Comparison of ENCODE assay signal across 13 cellular contexts in genomic region chr6:155881845-155882526, GRCh38.
DNase-seq lines count a peak whose midpoint lies in the region; ATAC-seq lines count a peak whose summit lies in the region.
"Had no signal": no experiment of that assay in that cellular context is flagged by ENCODE, and none has a peak within 500 bp of the region (broad histone marks: within the 10 kb centered on the region; RNA-seq: fewer than 3 reads in every experiment).

No MANE protein-coding gene starts in this region.

- no peak overlapping the region for H3K27ac ChIP-seq in substantia nigra (ENCODE audit: low read depth, low read length, poor library complexity, severe bottlenecking)
- H3K27ac ChIP-seq: KMS-11 had no signal

- peak; percentile 1 for DNase-seq in ELR (ENCODE audit: low read depth)
- DNase-seq in activated CD8-positive, alpha-beta T cell treated with anti-CD3 and anti-CD28 coated beads, Interleukin-2, amount 10 ng/mL, durations not matched to agents 7 days and 5 days, result no peak
- DNase-seq in HUDEP-2 (lab: John Stamatoyannopoulos, UW; ENCODE audit: unreplicated experiment in 76 of 76), result no peak
- no peak for DNase-seq in DMS114 treated with DMSO at 0.1 percent for 48 hours (lab: John Stamatoyannopoulos, UW; ENCODE audit: unreplicated experiment)
- no peak for DNase-seq in posterior cingulate gyrus
- DNase-seq in substantia nigra (lab: John Stamatoyannopoulos, UW), result no peak
- DNase-seq: COR-L47, NCI-H510A, T-helper 1 cell had no signal

- H3K9me3 Mint-ChIP-seq in activated CD8-positive, alpha-beta T cell treated with anti-CD3 and anti-CD28 coated beads, Interleukin-2, amount 10 ng/mL, durations not matched to agents 7 days and 5 days (ENCODE audit: insufficient read depth), result no peaks in the 10 kb centered on the region

- intact Hi-C loops in posterior cingulate gyrus (cut with DNase I), result no loop called here

- POLR2A ChIA-PET in activated CD8-positive, alpha-beta T cell treated with anti-CD3 and anti-CD28 coated beads, Interleukin-2, amount 10 ng/mL, durations not matched to agents 7 days and 5 days (lab: Charles Lee), result no interaction called here

- no peaks in the 10 kb centered on the region for H3K27me3 Mint-ChIP-seq in activated CD8-positive, alpha-beta T cell treated with anti-CD3 and anti-CD28 coated beads, Interleukin-2, amount 10 ng/mL, durations not matched to agents 7 days and 5 days (ENCODE audit: low read depth)

- peak; percentile 51 for ATAC-seq in GM19397 (IDR thresholded peaks at IDR 0.05; ENCODE audit: unreplicated experiment)
- ATAC-seq in HG02970 (IDR thresholded peaks at IDR 0.05; ENCODE audit: low FRiP score, unreplicated experiment), result peak; percentile 18
- ATAC-seq in activated CD8-positive, alpha-beta T cell treated with anti-CD3 and anti-CD28 coated beads, Interleukin-2, amount 10 ng/mL, durations not matched to agents 7 days and 5 days, result no peak
- ATAC-seq: gastroesophageal sphincter had no signal

- CTCF ChIA-PET in activated CD8-positive, alpha-beta T cell treated with anti-CD3 and anti-CD28 coated beads, Interleukin-2, amount 10 ng/mL, durations not matched to agents 7 days and 5 days (lab: Charles Lee), result no interaction called here

- H3K4me1 Mint-ChIP-seq in activated CD8-positive, alpha-beta T cell treated with anti-CD3 and anti-CD28 coated beads, Interleukin-2, amount 10 ng/mL, durations not matched to agents 7 days and 5 days (ENCODE audit: low read depth), result peaks cover 16% of the 10 kb centered on the region

- H3K36me3 Mint-ChIP-seq in activated CD8-positive, alpha-beta T cell treated with anti-CD3 and anti-CD28 coated beads, Interleukin-2, amount 10 ng/mL, durations not matched to agents 7 days and 5 days (ENCODE audit: low read depth), result no peaks in the 10 kb centered on the region

- H3K27ac Mint-ChIP-seq in activated CD8-positive, alpha-beta T cell treated with anti-CD3 and anti-CD28 coated beads, Interleukin-2, amount 10 ng/mL, durations not matched to agents 7 days and 5 days, result peak overlapping the region; percentile 6

- H3K4me3 Mint-ChIP-seq in activated CD8-positive, alpha-beta T cell treated with anti-CD3 and anti-CD28 coated beads, Interleukin-2, amount 10 ng/mL, durations not matched to agents 7 days and 5 days, result no peak overlapping the region
